Comparison of ENCODE assay signal across 20 cellular contexts in the genomic region with DNA sequence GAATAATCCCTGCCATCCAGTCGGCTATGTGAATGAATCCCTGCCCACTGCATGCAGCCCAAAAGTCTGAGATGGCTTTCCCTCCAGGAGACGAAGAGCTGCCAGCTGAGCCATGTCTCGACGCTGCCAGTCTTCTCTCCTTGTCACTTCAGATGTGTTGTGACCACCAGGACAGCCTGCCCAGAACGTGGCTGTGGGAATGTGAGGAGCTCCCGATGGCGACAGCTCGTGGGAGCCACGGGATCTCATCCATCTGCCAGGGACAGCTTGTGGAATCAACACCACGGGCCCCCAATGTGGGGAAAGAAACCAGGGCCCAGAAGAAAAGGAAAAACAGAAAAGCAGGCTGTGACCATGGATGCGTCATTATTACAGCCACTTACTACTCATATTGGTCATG.
DNase-seq lines count a peak whose midpoint lies in the region; ATAC-seq, FAIRE-seq and TF ChIP-seq lines count a peak whose summit lies in the region.
"Had no signal": no experiment of that assay in that cellular context is flagged by ENCODE, and none has a peak within 500 bp of the region (broad histone marks: within the 10 kb centered on the region; RNA-seq: fewer than 3 reads in every experiment).

No MANE protein-coding gene starts in this region.

- H3K27ac ChIP-seq in endodermal cell (ENCODE audit: low read depth, low read length) (no peak overlapping the region), temporal lobe (ENCODE audit: low read depth, low read length) (peak overlapping the region; percentile 64), pancreas (no peak overlapping the region)
- H3K27ac ChIP-seq: 22Rv1, A549, HL-60 had no signal

- TF ChIP-seq CTCF in endodermal cell (conservative IDR thresholded peaks at IDR 0.05), result no peak
- TF ChIP-seq CTCF in pancreas (IDR thresholded peaks at IDR 0.05), result no peak

- H3K9me3 ChIP-seq in endodermal cell (ENCODE audit: control insufficient read depth, low read length), result no peaks in the 10 kb centered on the region
- H3K9me3 ChIP-seq in pancreas, result no peaks in the 10 kb centered on the region
- H3K9me3 ChIP-seq: A549 had no signal

- peaks cover 6% of the 10 kb centered on the region for H3K4me1 Mint-ChIP-seq in endodermal cell
- H3K4me1 Mint-ChIP-seq: CD14-positive monocyte; CD4-positive, alpha-beta memory T cell; GM23338 had no signal

- peaks cover 12% of the 10 kb centered on the region for H3K36me3 Mint-ChIP-seq in endodermal cell (ENCODE audit: low read depth)
- H3K36me3 Mint-ChIP-seq: CD14-positive monocyte; CD4-positive, alpha-beta memory T cell had no signal

- no peak overlapping the region for H3K9ac ChIP-seq in endodermal cell (ENCODE audit: extremely low read depth, low read length, poor library complexity, severe bottlenecking)

- H3K9me3 Mint-ChIP-seq in endodermal cell, result no peaks in the 10 kb centered on the region
- H3K9me3 Mint-ChIP-seq: CD14-positive monocyte; CD4-positive, alpha-beta memory T cell; GM23338 had no signal

- ATAC-seq in Right ventricle myocardium inferior (no peak), HG03354 (IDR thresholded peaks at IDR 0.05; ENCODE audit: poor library complexity, severe bottlenecking, unreplicated experiment) (no peak), pancreas (no peak)
- ATAC-seq: A549, GM23338 had no signal

- FAIRE-seq in pancreas (lab: Jason Lieb, UNC), result no peak
- FAIRE-seq: A549, H54 had no signal

- H3K27me3 Mint-ChIP-seq in endodermal cell (ENCODE audit: insufficient read depth), result no peaks in the 10 kb centered on the region

- H3K4me3 Mint-ChIP-seq in endodermal cell, result no peak overlapping the region
- H3K4me3 Mint-ChIP-seq: CD14-positive monocyte; CD4-positive, alpha-beta memory T cell; GM23338 had no signal

- peaks cover 6% of the 10 kb centered on the region for H3K36me3 ChIP-seq in endodermal cell (ENCODE audit: control insufficient read depth, insufficient read depth, low read length)
- no peaks in the 10 kb centered on the region for H3K36me3 ChIP-seq in pancreas

- H3K4me3 ChIP-seq in endodermal cell (ENCODE audit: low read length) (no peak overlapping the region), pancreas (no peak overlapping the region)
- H3K4me3 ChIP-seq: A549, GM23338 had no signal

- H3K27me3 ChIP-seq in endodermal cell (ENCODE audit: control insufficient read depth, insufficient read depth, low read length, poor library complexity, severe bottlenecking), result no peaks in the 10 kb centered on the region
- H3K27me3 ChIP-seq in pancreas, result no peaks in the 10 kb centered on the region

- H3K27ac Mint-ChIP-seq in endodermal cell, result no peak overlapping the region
- H3K27ac Mint-ChIP-seq: CD14-positive monocyte; CD4-positive, alpha-beta memory T cell; GM23338 had no signal

- 80 to 84% methylated on average over 5 to 11 of the region's 11 CpGs for WGBS in endodermal cell (ENCODE audit: insufficient coverage in 1 of 2, insufficient read length in 1 of 2), 2 experiments
- WGBS in pancreas, 2 donors, result 49 to 54% methylated on average over 11 of the region's 11 CpGs

- no peaks in the 10 kb centered on the region for H3K4me1 ChIP-seq in endodermal cell (ENCODE audit: control insufficient read depth, insufficient read depth, low read length)
- H3K4me1 ChIP-seq in pancreas, result no peaks in the 10 kb centered on the region
- H3K4me1 ChIP-seq: A549 had no signal

- intact Hi-C loops in cardiac septum (cut with DNase I) (no loop called here), Right ventricle myocardium inferior (cut with DNase I) (no loop called here), pancreas (cut with DNase I) (no loop called here)

- DNase-seq in cardiac septum (ENCODE audit: low spot score) (peak; percentile 36), Right ventricle myocardium inferior (ENCODE audit: missing footprints) (no peak), cerebellar cortex (ENCODE audit: low spot score) (peak; percentile 71), endodermal cell (peak; percentile 31), pancreas (no peak)
- DNase-seq in stimulated activated CD4-positive, alpha-beta T cell treated with anti-CD3 and anti-CD28 coated beads, Interleukin-1b, Interleukin-23, amount 100 ng/mL, for 48 hours, result no peak
- DNase-seq: AML-193; CD4-positive, alpha-beta memory T cell; DMS153; DMS79; GF-D8; HCEC 1CT had no signal

Comparison
In these comparisons a context has a peak if more than half of its experiments do, and no peak if none do; other contexts are left out.
1. DNase-seq: peak in cardiac septum (single experiment), cerebellar cortex (single experiment) and endodermal cell (single experiment); none in Right ventricle myocardium inferior (single experiment), stimulated activated CD4-positive, alpha-beta T cell treated with anti-CD3 and anti-CD28 coated beads, Interleukin-1b, Interleukin-23, amount 100 ng/mL, for 48 hours (single experiment) and pancreas (0 of 6).